Comparison of ENCODE assay signal across 8 cellular contexts in genomic region chr7:107661865-107662379, GRCh38. TPM values are rescaled to one million over a fixed set of nuclear protein-coding genes. Genes with fewer than 3 reads are reported as not detected.
DNase-seq lines count a peak whose midpoint lies in the region; ATAC-seq and TF ChIP-seq lines count a peak whose summit lies in the region.

No MANE protein-coding gene starts in this region.

- peaks cover 86% of the 10 kb centered on the region for H3K27me3 Mint-ChIP-seq in mesothelial cell of epicardium (ENCODE audit: low read depth)

- H3K27me3 ChIP-seq in A673 (replicated peaks; ENCODE audit: insufficient read depth, low read depth, low read length, poor library complexity) (peaks cover 87% of the 10 kb centered on the region), body of pancreas (peaks cover 0 to 6% of the 10 kb centered on the region in 2 donors)

- TF ChIP-seq CTCF in A673 (conservative IDR thresholded peaks at IDR 0.05; ENCODE audit: low read depth, low read length) (no peak), HEK293 (tag by site-specific recombination; IDR thresholded peaks at IDR 0.05) (no peak), body of pancreas (IDR thresholded peaks at IDR 0.05) (peak in 1 of 7 experiments; percentile 1), mesothelial cell of epicardium (IDR thresholded peaks at IDR 0.05; ENCODE audit: unreplicated experiment) (no peak)

- H3K9me3 Mint-ChIP-seq in mesothelial cell of epicardium: no peaks in the 10 kb centered on the region

- no peak for ATAC-seq in body of pancreas
- ATAC-seq in HG03280 (IDR thresholded peaks at IDR 0.05; ENCODE audit: unreplicated experiment): no peak
- ATAC-seq in HG03039 (IDR thresholded peaks at IDR 0.05; ENCODE audit: unreplicated experiment): no peak

- CTCF ChIA-PET in A673 (lab: Charles Lee) (no interaction called here), HEK293 (lab: Yijun Ruan, JAX) (interaction anchor here (0.6 kb wide), 2 partner anchors 436 to 454 kb away, joined by 3 read pairs; no protein-coding TSS in a partner anchor)

- POLR2A ChIA-PET in A673 (lab: Charles Lee; ENCODE audit: low non-redundant PET) (no interaction called here), HEK293 (lab: Yijun Ruan, JAX) (interaction anchor here (1.2 kb wide), 1 partner anchor 98 kb away, joined by 5 read pairs; the partner anchor contains the start of genes COG5 and DUS4L)

- H3K4me1 ChIP-seq in A673 (ENCODE audit: insufficient read depth, low read length, poor library complexity, severe bottlenecking) (no peaks in the 10 kb centered on the region), HEK293 (ENCODE audit: control insufficient read depth, insufficient read depth, low read length) (no peaks in the 10 kb centered on the region), body of pancreas (peaks cover 21% of the 10 kb centered on the region)

- H3K36me3 ChIP-seq in A673 (ENCODE audit: insufficient read depth, low read length, poor library complexity, severe bottlenecking): no peaks in the 10 kb centered on the region
- no peaks in the 10 kb centered on the region for H3K36me3 ChIP-seq in HEK293 (ENCODE audit: control insufficient read depth in 2 of 2, insufficient read depth in 1 of 2, low read length in 2 of 2)
- H3K36me3 ChIP-seq in body of pancreas (replicated peaks in 1 of 2; ENCODE audit: insufficient read depth in 1 of 2, low read depth in 2 of 2): no peaks in the 10 kb centered on the region

- peaks cover 7% of the 10 kb centered on the region for H3K4me1 Mint-ChIP-seq in mesothelial cell of epicardium

- H3K27ac ChIP-seq in A673 (ENCODE audit: low read depth, low read length, poor library complexity, severe bottlenecking) (no peak overlapping the region), HEK293 (ENCODE audit: extremely low read depth, low read depth, low read length) (no peak overlapping the region; the same call in 1 of the 2 replicates), body of pancreas (no peak overlapping the region)

- H3K4me3 Mint-ChIP-seq in mesothelial cell of epicardium: peak overlapping the region; percentile 81

- TF ChIP-seq POLR2A in body of pancreas (IDR thresholded peaks at IDR 0.05): no peak

- DNase-seq in A673 (ENCODE audit: low spot score) (no peak), body of pancreas (no peak), mesothelial cell of epicardium (ENCODE audit: low spot score in 2 of 2, unreplicated experiment in 2 of 2) (no peak), NCI-H748 treated with DMSO at 0.1 percent for 48 hours (lab: John Stamatoyannopoulos, UW) (no peak)
- DNase-seq in stimulated activated CD4-positive, alpha-beta T cell treated with anti-CD3 and anti-CD28 coated beads, Interleukin-4, amount 100 ng/mL, for 24 hours: no peak

- H3K9me3 ChIP-seq in A673 (ENCODE audit: low read depth, low read length, poor library complexity, severe bottlenecking) (no peaks in the 10 kb centered on the region), HEK293 (ENCODE audit: control insufficient read depth, insufficient read depth, low read depth, low read length) (no peaks in the 10 kb centered on the region), body of pancreas (no peaks in the 10 kb centered on the region)

- H3K36me3 Mint-ChIP-seq in mesothelial cell of epicardium: no peaks in the 10 kb centered on the region

- WGBS in body of pancreas, 2 donors: 14 to 34% methylated on average over 8 to 20 of the region's 20 CpGs

- intact Hi-C loops in A673 (cut with micrococcal nuclease; ENCODE audit: unreplicated experiment) (no loop called here), body of pancreas (cut with DNase I) (no loop called here)

- peak overlapping the region; percentile 40 for H3K4me3 ChIP-seq in A673 (ENCODE audit: low read depth, low read length, poor library complexity, severe bottlenecking)
- peak overlapping the region; percentile 57 for H3K4me3 ChIP-seq in HEK293 (ENCODE audit: low read depth, low read length)
- H3K4me3 ChIP-seq in body of pancreas: peak overlapping the region; percentile 3 to 34

- no peak overlapping the region for H3K27ac Mint-ChIP-seq in mesothelial cell of epicardium

- no TSS peak for BruUV-seq in A673 (replicated peaks; lab: Mats Ljungman, UMichigan)

TF ChIP-seq in HEK293, 187 proteins besides CTCF, POLR2A, EP300 and RAD21 (continues in another document):
- no peak; the same call in 1 of the 2 replicates for TF ChIP-seq ZNF335 (tag by site-specific recombination; conservative IDR thresholded peaks at IDR 0.05)
- no peak for TF ChIP-seq ZSCAN18 (tag by site-specific recombination; IDR thresholded peaks at IDR 0.05)
- TF ChIP-seq ZBTB26 (tag by site-specific recombination; optimal IDR thresholded peaks at IDR 0.05): peak; percentile 28
- no peak for TF ChIP-seq ZNF600 (tag by site-specific recombination; IDR thresholded peaks at IDR 0.05)
- 0 out of 2 replicates have a peak, but pooled peaks have one; percentile 1 for TF ChIP-seq ZNF692 (tag by site-specific recombination; IDR thresholded peaks at IDR 0.05)
- TF ChIP-seq ZNF362 (tag by site-specific recombination; IDR thresholded peaks at IDR 0.05): no peak
- TF ChIP-seq ZNF133 (tag by site-specific recombination; IDR thresholded peaks at IDR 0.05): no peak
- TF ChIP-seq HOXD13 (CRISPR knock-in tag; IDR thresholded peaks at IDR 0.05; ENCODE audit: borderline replicate concordance): no peak
- 0 out of 2 replicates have a peak, but pooled peaks have one; percentile 10 for TF ChIP-seq ZNF610 (tag by site-specific recombination; IDR thresholded peaks at IDR 0.05; ENCODE audit: borderline replicate concordance)
- no peak for TF ChIP-seq PRDM10 (tag by site-specific recombination; IDR thresholded peaks at IDR 0.05)

RNA-seq across cellular contexts. Expression of gene SLC26A4, which starts 1.3 kb away (rescaled TPM):
- 0.33 TPM in 1 of 2 replicates, not detected in the other for total RNA-seq in A673 (2021)
- under 1 TPM; 0.26 to 0.33 TPM for total RNA-seq in body of pancreas
- total RNA-seq in mesothelial cell of epicardium: 0.14 to 0.16 TPM in 2 of 3 replicates, not detected in the other
